10 cellular contexts compared by ENCODE assay signal in the genomic region with DNA sequence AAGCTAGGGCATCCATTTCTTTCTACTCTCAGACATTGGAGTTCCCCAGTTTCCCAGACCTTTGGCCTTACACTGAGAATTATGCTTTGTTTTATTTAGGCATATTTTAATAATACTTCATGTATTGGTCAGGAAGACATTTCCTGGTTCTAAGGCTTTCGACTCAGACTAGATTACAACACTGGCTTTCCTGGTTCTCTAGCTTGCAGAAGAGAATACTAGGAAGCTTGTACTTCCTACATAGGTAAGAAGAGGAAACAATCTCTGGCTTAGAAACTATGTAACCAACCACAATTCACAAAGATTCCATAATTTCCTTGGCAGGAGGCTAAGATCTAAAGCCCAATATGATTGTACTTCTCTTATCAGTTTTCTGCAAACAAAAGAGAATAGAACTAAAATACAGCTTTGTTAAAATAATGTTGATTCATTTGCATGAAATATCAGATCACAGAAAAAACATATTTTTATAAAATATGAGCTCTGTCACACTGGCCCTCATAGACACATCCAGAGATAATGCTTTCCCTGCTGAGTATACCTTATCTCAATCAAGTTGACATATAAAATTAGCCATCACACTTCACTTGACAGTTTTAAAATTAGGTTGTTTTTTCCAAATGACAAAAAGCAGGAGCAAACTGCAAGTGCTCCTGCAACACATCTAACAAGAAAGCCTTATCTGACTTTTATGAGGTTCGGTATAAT. TPM values are rescaled to one million over a fixed set of nuclear protein-coding genes. Genes with fewer than 3 reads are reported as not detected.
DNase-seq lines count a peak whose midpoint lies in the region; ATAC-seq lines count a peak whose summit lies in the region.
"Had no signal": no experiment of that assay in that cellular context is flagged by ENCODE, and none has a peak within 500 bp of the region (broad histone marks: within the 10 kb centered on the region; RNA-seq: fewer than 3 reads in every experiment).

No MANE protein-coding gene starts in this region.

- H3K9ac ChIP-seq in adipocyte (ENCODE audit: low read length), result no peak overlapping the region

- no peaks in the 10 kb centered on the region for H3K27me3 ChIP-seq in adipocyte (replicated peaks; ENCODE audit: control insufficient read depth, insufficient read depth, low read length)

- DNase-seq in activated naive CD4-positive, alpha-beta T cell treated with anti-CD3 and anti-CD28 coated beads, Interleukin-2, amount 50 U/mL, for 72 hours (ENCODE audit: low spot score in 2 of 2), result no peak
- peak; percentile 33 for DNase-seq in adipocyte (ENCODE audit: low read depth)
- no peak for DNase-seq in immature natural killer cell
- DNase-seq in NCI-H82 (lab: John Stamatoyannopoulos, UW), result no peak
- DNase-seq in NOMO-1 treated with dmso at 0.1 percent for 144 hours (lab: John Stamatoyannopoulos, UW; ENCODE audit: unreplicated experiment), result no peak
- DNase-seq in SW 1271 (lab: John Stamatoyannopoulos, UW), result no peak
- DNase-seq: NCI-H2081 treated with DMSO at 0.1 percent for 48 hours had no signal

- peaks cover 69% of the 10 kb centered on the region for H3K4me1 Mint-ChIP-seq in activated naive CD4-positive, alpha-beta T cell treated with anti-CD3 and anti-CD28 coated beads, Interleukin-2, amount 50 U/mL, for 24 hours
- H3K4me1 Mint-ChIP-seq in immature natural killer cell, result peaks cover 55 to 67% of the 10 kb centered on the region in 2 donors
- peaks cover 62% of the 10 kb centered on the region for H3K4me1 Mint-ChIP-seq in stimulated activated memory B cell treated with anti-CD40 and anti-IgM and Interleukin-4, amounts not matched to agents 10 μg/mL and 1 μg/mL and 100 μg/mL, for 72 hours

- H3K9me3 ChIP-seq in adipocyte (ENCODE audit: control insufficient read depth, low read length), result no peaks in the 10 kb centered on the region

- H3K36me3 ChIP-seq in adipocyte (ENCODE audit: control insufficient read depth, insufficient read depth, low read length, severe bottlenecking), result peaks cover 6% of the 10 kb centered on the region

- H3K4me3 ChIP-seq in adipocyte (ENCODE audit: low read length), result no peak overlapping the region

- peaks cover 18% of the 10 kb centered on the region for H3K9me3 Mint-ChIP-seq in activated naive CD4-positive, alpha-beta T cell treated with anti-CD3 and anti-CD28 coated beads, Interleukin-2, amount 50 U/mL, for 24 hours
- H3K9me3 Mint-ChIP-seq in activated naive CD4-positive, alpha-beta T cell treated with anti-CD3 and anti-CD28 coated beads, Interleukin-2, amount 50 U/mL, for 72 hours, result peaks cover 12% of the 10 kb centered on the region in 2 donors
- H3K9me3 Mint-ChIP-seq in immature natural killer cell, result peaks cover 0 to 7% (median 0%) of the 10 kb centered on the region in 6 donors
- peaks cover 13% of the 10 kb centered on the region for H3K9me3 Mint-ChIP-seq in stimulated activated memory B cell treated with anti-CD40 and anti-IgM and Interleukin-4, amounts not matched to agents 10 μg/mL and 1 μg/mL and 100 μg/mL, for 72 hours

- H3K4me1 ChIP-seq in adipocyte (ENCODE audit: control insufficient read depth, insufficient read depth, low read length), result peaks cover 14% of the 10 kb centered on the region

- no peak for ATAC-seq in activated naive CD4-positive, alpha-beta T cell treated with anti-CD3 and anti-CD28 coated beads, Interleukin-2, amount 50 U/mL, for 72 hours
- no peak for ATAC-seq in stimulated activated memory B cell treated with anti-CD40 and anti-IgM and Interleukin-4, amounts not matched to agents 10 μg/mL and 1 μg/mL and 100 μg/mL, for 72 hours

- no peak overlapping the region for H3K4me3 Mint-ChIP-seq in activated naive CD4-positive, alpha-beta T cell treated with anti-CD3 and anti-CD28 coated beads, Interleukin-2, amount 50 U/mL, for 24 hours
- no peak overlapping the region for H3K4me3 Mint-ChIP-seq in immature natural killer cell
- no peak overlapping the region for H3K4me3 Mint-ChIP-seq in stimulated activated memory B cell treated with anti-CD40 and anti-IgM and Interleukin-4, amounts not matched to agents 10 μg/mL and 1 μg/mL and 100 μg/mL, for 72 hours

- no peaks in the 10 kb centered on the region for H3K27me3 Mint-ChIP-seq in activated naive CD4-positive, alpha-beta T cell treated with anti-CD3 and anti-CD28 coated beads, Interleukin-2, amount 50 U/mL, for 24 hours
- peaks cover 0 to 7% (median 1%) of the 10 kb centered on the region in 3 donors for H3K27me3 Mint-ChIP-seq in immature natural killer cell (ENCODE audit: low read depth in 3 of 3)
- no peaks in the 10 kb centered on the region for H3K27me3 Mint-ChIP-seq in stimulated activated memory B cell treated with anti-CD40 and anti-IgM and Interleukin-4, amounts not matched to agents 10 μg/mL and 1 μg/mL and 100 μg/mL, for 72 hours

- H3K27ac Mint-ChIP-seq in activated naive CD4-positive, alpha-beta T cell treated with anti-CD3 and anti-CD28 coated beads, Interleukin-2, amount 50 U/mL, for 24 hours, result peak overlapping the region; percentile 72
- peak overlapping the region in 1 of 2 donors; percentile 82 for H3K27ac Mint-ChIP-seq in activated naive CD4-positive, alpha-beta T cell treated with anti-CD3 and anti-CD28 coated beads, Interleukin-2, amount 50 U/mL, for 72 hours
- H3K27ac Mint-ChIP-seq in immature natural killer cell, result peak overlapping the region; percentile 36 to 95 (median 81)
- peak overlapping the region; percentile 81 for H3K27ac Mint-ChIP-seq in stimulated activated memory B cell treated with anti-CD40 and anti-IgM and Interleukin-4, amounts not matched to agents 10 μg/mL and 1 μg/mL and 100 μg/mL, for 72 hours

- peaks cover 34% of the 10 kb centered on the region for H3K36me3 Mint-ChIP-seq in activated naive CD4-positive, alpha-beta T cell treated with anti-CD3 and anti-CD28 coated beads, Interleukin-2, amount 50 U/mL, for 24 hours
- peaks cover 8 to 24% of the 10 kb centered on the region in 2 donors for H3K36me3 Mint-ChIP-seq in activated naive CD4-positive, alpha-beta T cell treated with anti-CD3 and anti-CD28 coated beads, Interleukin-2, amount 50 U/mL, for 72 hours
- H3K36me3 Mint-ChIP-seq in immature natural killer cell, result peaks cover 16 to 30% (median 28%) of the 10 kb centered on the region in 3 donors
- peaks cover 35% of the 10 kb centered on the region for H3K36me3 Mint-ChIP-seq in stimulated activated memory B cell treated with anti-CD40 and anti-IgM and Interleukin-4, amounts not matched to agents 10 μg/mL and 1 μg/mL and 100 μg/mL, for 72 hours

RNA-seq across cellular contexts. Expression of a gene that starts 30.5 kb away (rescaled TPM):
- 100 to 1,000 TPM; 182 to 270 TPM for total RNA-seq in activated naive CD4-positive, alpha-beta T cell treated with anti-CD3 and anti-CD28 coated beads, Interleukin-2, amount 50 U/mL, for 72 hours
- 10 to 100 TPM; 37.7 to 57.3 (median 38.7) TPM for polyA plus RNA-seq in immature natural killer cell

RNA-seq across cellular contexts. Expression of a gene that starts 32.8 kb away (rescaled TPM):
- 1 to 10 TPM; 3.0 to 7.6 TPM for total RNA-seq in activated naive CD4-positive, alpha-beta T cell treated with anti-CD3 and anti-CD28 coated beads, Interleukin-2, amount 50 U/mL, for 72 hours
- 1 to 10 TPM in 2 of 3 donors, not detected in 1; 1.2 to 3.5 TPM for polyA plus RNA-seq in immature natural killer cell
- total RNA-seq: epithelial cell of proximal tubule had no signal
